17 cellular contexts compared by ENCODE assay signal in genomic region chr10:18397886-18398285, GRCh38.
"Had no signal": no experiment of that assay in that cellular context is flagged by ENCODE, and none has a peak within 500 bp of the region (broad histone marks: within the 10 kb centered on the region; RNA-seq: fewer than 3 reads in every experiment).

No MANE protein-coding gene starts in this region.

- DNase-seq: activated CD4-positive, alpha-beta T cell treated with anti-CD3 and anti-CD28 coated beads, Interleukin-2, amount 10 ng/mL, durations not matched to agents 24 days and 14 days; activated CD4-positive, CD25-positive, alpha-beta regulatory T cell; activated CD8-positive, alpha-beta T cell treated with anti-CD3 and anti-CD28 coated beads, Interleukin-2, amount 10 ng/mL, durations not matched to agents 7 days and 5 days; activated naive CD4-positive, alpha-beta T cell treated with anti-CD3 and anti-CD28 coated beads for 36 hours; activated T-cell treated with anti-CD3 and anti-CD28 coated beads, Interleukin-2, amount 50 U/mL, for 4 hours; anterior cingulate cortex; caudate nucleus; dorsolateral prefrontal cortex; erythroblast; foreskin melanocyte; hypothalamus; kidney; left lung; stimulated activated CD4-positive, alpha-beta T cell treated with anti-CD3 and anti-CD28 coated beads, Interleukin-2, amount 100 ng/mL, for 24 hours; T-helper 9 cell; transverse colon; uterus had no signal

- H3K27ac ChIP-seq: left lung, transverse colon, uterus had no signal

- ATAC-seq: activated CD8-positive, alpha-beta T cell treated with anti-CD3 and anti-CD28 coated beads, Interleukin-2, amount 10 ng/mL, durations not matched to agents 7 days and 5 days; activated T-cell treated with anti-CD3 and anti-CD28 coated beads, Interleukin-2, amount 50 U/mL, for 4 hours; left lung had no signal

- H3K4me3 ChIP-seq: dorsolateral prefrontal cortex, left lung, transverse colon, uterus had no signal

- H3K9me3 ChIP-seq: left lung, transverse colon, uterus had no signal

- H3K27me3 ChIP-seq: transverse colon, uterus had no signal

- H3K4me1 ChIP-seq: uterus had no signal

- H3K36me3 ChIP-seq: left lung, transverse colon, uterus had no signal
